15 cellular contexts compared by ENCODE assay signal in genomic region chr22:24205438-24206189, GRCh38. TPM values are rescaled to one million over a fixed set of nuclear protein-coding genes. Genes with fewer than 3 reads are reported as not detected.
A peak's percentile ranks its signal among the peaks of the same experiment; 100 is the strongest.
DNase-seq lines count a peak whose midpoint lies in the region; ATAC-seq and TF ChIP-seq lines count a peak whose summit lies in the region.
"Had no signal": no experiment of that assay in that cellular context is flagged by ENCODE, and none has a peak within 500 bp of the region (broad histone marks: within the 10 kb centered on the region; RNA-seq: fewer than 3 reads in every experiment).

No MANE protein-coding gene starts in this region.

- H3K27ac ChIP-seq in C4-2B (peak overlapping the region; percentile 44), HUES6 (ENCODE audit: low read depth, low read length) (peak overlapping the region; percentile 8; the same call in 1 of the 2 replicates), SJSA1 (peak overlapping the region; percentile 94), mesodermal cell (ENCODE audit: low read depth, low read length, severe bottlenecking) (peak overlapping the region; percentile 3), hepatocyte (no peak overlapping the region)

- no peaks in the 10 kb centered on the region for H3K9me2 ChIP-seq in hepatocyte (replicated peaks; ENCODE audit: insufficient read depth)

- no peaks in the 10 kb centered on the region for H3K27me3 Mint-ChIP-seq in activated T-cell treated with anti-CD3 and anti-CD28 coated beads, Interleukin-2, amount 50 U/mL, for 4 hours (ENCODE audit: low read depth)
- H3K27me3 Mint-ChIP-seq: central memory CD8-positive, alpha-beta T cell had no signal

- peaks cover 18% of the 10 kb centered on the region for H3K4me1 Mint-ChIP-seq in activated T-cell treated with anti-CD3 and anti-CD28 coated beads, Interleukin-2, amount 50 U/mL, for 4 hours (ENCODE audit: low read depth)
- H3K4me1 Mint-ChIP-seq: central memory CD8-positive, alpha-beta T cell had no signal

- no peak overlapping the region for H3K4me2 ChIP-seq in hepatocyte

- no peaks in the 10 kb centered on the region for H3K27me3 ChIP-seq in HUES6 (ENCODE audit: control insufficient read depth, insufficient read depth, low read length)
- H3K27me3 ChIP-seq in SJSA1 (replicated peaks) = no peaks in the 10 kb centered on the region
- no peaks in the 10 kb centered on the region for H3K27me3 ChIP-seq in hepatocyte

- H3K4me3 ChIP-seq in HUES6 (ENCODE audit: low read depth, low read length) (no peak overlapping the region), SJSA1 (no peak overlapping the region), mesodermal cell (ENCODE audit: extremely low read depth, insufficient read depth, low read length, poor library complexity, severe bottlenecking) (no peak overlapping the region), hepatocyte (no peak overlapping the region)

- no peak overlapping the region for H3K4me3 Mint-ChIP-seq in activated T-cell treated with anti-CD3 and anti-CD28 coated beads, Interleukin-2, amount 50 U/mL, for 4 hours
- H3K4me3 Mint-ChIP-seq: activated naive CD4-positive, alpha-beta T cell treated with anti-CD3 and anti-CD28 coated beads for 36 hours; central memory CD8-positive, alpha-beta T cell; memory B cell; stimulated activated effector memory CD8-positive, alpha-beta T cell treated with anti-CD3 and anti-CD28 coated beads, Interleukin-12 subunit alpha, Interleukin-12 subunit beta, amount 100 ng/mL, for 72 hours had no signal

- TF ChIP-seq CTCF in C4-2B (conservative IDR thresholded peaks at IDR 0.05) (no peak; the same call in 1 of the 2 replicates), hepatocyte (IDR thresholded peaks at IDR 0.05; ENCODE audit: poor library complexity) (no peak)

- H3K9me3 ChIP-seq in HUES6 (ENCODE audit: control insufficient read depth, insufficient read depth, low read depth, low read length) (peaks cover 11% of the 10 kb centered on the region), SJSA1 (replicated peaks) (no peaks in the 10 kb centered on the region), mesodermal cell (ENCODE audit: control insufficient read depth, low read length) (peaks cover 26% of the 10 kb centered on the region), hepatocyte (ENCODE audit: low read depth) (no peaks in the 10 kb centered on the region)

- no peak overlapping the region for H2AFZ ChIP-seq in hepatocyte

- H3K4me1 ChIP-seq in HUES6 (ENCODE audit: control insufficient read depth, insufficient read depth, low read length) (peaks cover 23% of the 10 kb centered on the region), SJSA1 (replicated peaks) (peaks cover 72% of the 10 kb centered on the region), mesodermal cell (ENCODE audit: control insufficient read depth, insufficient read depth, low read length, poor library complexity, severe bottlenecking) (peaks cover 31% of the 10 kb centered on the region), hepatocyte (ENCODE audit: insufficient read depth) (peaks cover 5% of the 10 kb centered on the region)

- H4K20me1 ChIP-seq in hepatocyte (ENCODE audit: insufficient read depth, poor library complexity, severe bottlenecking) = no peaks in the 10 kb centered on the region

- no peak overlapping the region for H3K9ac ChIP-seq in HUES6 (ENCODE audit: low read length)

- ATAC-seq in HG03565 (IDR thresholded peaks at IDR 0.05; ENCODE audit: unreplicated experiment) = no peak
- ATAC-seq in activated T-cell treated with anti-CD3 and anti-CD28 coated beads, Interleukin-2, amount 50 U/mL, for 4 hours = no peak
- ATAC-seq: stimulated activated effector memory CD8-positive, alpha-beta T cell treated with anti-CD3 and anti-CD28 coated beads, Interleukin-12 subunit alpha, Interleukin-12 subunit beta, amount 100 ng/mL, for 72 hours had no signal

- H3K36me3 Mint-ChIP-seq in activated T-cell treated with anti-CD3 and anti-CD28 coated beads, Interleukin-2, amount 50 U/mL, for 4 hours (ENCODE audit: insufficient read depth) = no peaks in the 10 kb centered on the region
- H3K36me3 Mint-ChIP-seq: memory B cell; stimulated activated effector memory CD8-positive, alpha-beta T cell treated with anti-CD3 and anti-CD28 coated beads, Interleukin-12 subunit alpha, Interleukin-12 subunit beta, amount 100 ng/mL, for 72 hours had no signal

- 91 to 94% methylated on average over 5 of the region's 8 CpGs for WGBS in mesodermal cell (ENCODE audit: insufficient coverage in 2 of 2), 2 experiments
- WGBS in hepatocyte (ENCODE audit: low lambda C conversion rate, missing lambda C conversion rate) = 89% methylated on average over 8 of the region's 8 CpGs

- H3K79me2 ChIP-seq in hepatocyte = no peaks in the 10 kb centered on the region

- DNase-seq in SJSA1 (ENCODE audit: low read depth in 1 of 2, low spot score in 2 of 2) = no peak
- DNase-seq in activated T-cell treated with anti-CD3 and anti-CD28 coated beads, Interleukin-2, amount 50 U/mL, for 4 hours = no peak
- DNase-seq in hepatocyte (ENCODE audit: low spot score) = no peak
- DNase-seq in medulla oblongata (ENCODE audit: extremely low spot score) = no peak
- DNase-seq: activated naive CD4-positive, alpha-beta T cell treated with anti-CD3 and anti-CD28 coated beads for 36 hours; C1 segment of cervical spinal cord; HCEC 1CT; NCI-H2029 treated with DMSO at 0.1 percent for 48 hours had no signal

- H3K36me3 ChIP-seq in HUES6 (ENCODE audit: control insufficient read depth, insufficient read depth, low read length) (no peaks in the 10 kb centered on the region), SJSA1 (no peaks in the 10 kb centered on the region), mesodermal cell (ENCODE audit: control insufficient read depth, insufficient read depth, low read length) (no peaks in the 10 kb centered on the region), hepatocyte (replicated peaks; ENCODE audit: insufficient read depth, low read depth) (no peaks in the 10 kb centered on the region)

- no peaks in the 10 kb centered on the region for H3K9me3 Mint-ChIP-seq in activated T-cell treated with anti-CD3 and anti-CD28 coated beads, Interleukin-2, amount 50 U/mL, for 4 hours
- H3K9me3 Mint-ChIP-seq: activated naive CD4-positive, alpha-beta T cell treated with anti-CD3 and anti-CD28 coated beads for 36 hours; central memory CD8-positive, alpha-beta T cell; memory B cell; stimulated activated effector memory CD8-positive, alpha-beta T cell treated with anti-CD3 and anti-CD28 coated beads, Interleukin-12 subunit alpha, Interleukin-12 subunit beta, amount 100 ng/mL, for 72 hours had no signal

RNA-seq across cellular contexts. Expression of gene SUSD2, which starts 24.3 kb away (rescaled TPM):
- 0.05 TPM in 1 of 2 replicates, not detected in the other for total RNA-seq in SJSA1 (2014; rRNA removed; shearing (Covaris generic))
- 2.1 TPM for polyA plus RNA-seq in mesodermal cell (2013, experiment 1 of 2)
- 1.9 TPM for polyA plus RNA-seq in mesodermal cell (2013, experiment 2 of 2)
- total RNA-seq in activated T-cell treated with anti-CD3 and anti-CD28 coated beads, Interleukin-2, amount 50 U/mL, for 4 hours = 1 to 10 TPM; 1.2 to 1.7 (median 1.6) TPM
- total RNA-seq in hepatocyte = 6.1 and 9.7 TPM in 2 replicates
- 6.9 and 10.8 TPM in 2 replicates for polyA plus RNA-seq in hepatocyte

RNA-seq across cellular contexts. Expression of gene GGT5, which starts 39.3 kb away (rescaled TPM):
- total RNA-seq in SJSA1 (2014; rRNA removed; shearing (Covaris generic)) = 0.66 TPM in 1 of 2 replicates, not detected in the other
- polyA plus RNA-seq in mesodermal cell (2013, experiment 1 of 2) = 8.8 TPM
- 7.4 TPM for polyA plus RNA-seq in mesodermal cell (2013, experiment 2 of 2)
- total RNA-seq in activated T-cell treated with anti-CD3 and anti-CD28 coated beads, Interleukin-2, amount 50 U/mL, for 4 hours = under 1 TPM in 2 of 3 donors, not detected in 1; 0.11 to 0.19 TPM
- 5.8 and 9.8 TPM in 2 replicates for total RNA-seq in hepatocyte
- polyA plus RNA-seq in hepatocyte = 47.4 and 56.5 TPM in 2 replicates
- total RNA-seq: activated naive CD4-positive, alpha-beta T cell treated with anti-CD3 and anti-CD28 coated beads for 36 hours had no signal
